In genomic region chr1:20521960-20522861, GRCh38 we compare ENCODE assay signal across 8 cellular contexts. TPM values are rescaled to one million over a fixed set of nuclear protein-coding genes. Genes with fewer than 3 reads are reported as not detected.
DNase-seq lines count a peak whose midpoint lies in the region.

No MANE protein-coding gene starts in this region.

- H3K4me3 ChIP-seq in CD4-positive, alpha-beta memory T cell (ENCODE audit: low read length in 2 of 2), result no peak overlapping the region

- no peaks in the 10 kb centered on the region for H3K4me1 ChIP-seq in CD4-positive, alpha-beta memory T cell (ENCODE audit: insufficient read depth, low read length)

- H3K4me1 Mint-ChIP-seq in CD4-positive, alpha-beta memory T cell, result peaks cover 0 to 3% (median 1%) of the 10 kb centered on the region in 4 donors

- no peak overlapping the region for H3K4me3 Mint-ChIP-seq in CD4-positive, alpha-beta memory T cell

- no peaks in the 10 kb centered on the region for H3K36me3 Mint-ChIP-seq in CD4-positive, alpha-beta memory T cell

- H3K9me3 Mint-ChIP-seq in CD4-positive, alpha-beta memory T cell, result no peaks in the 10 kb centered on the region

- no peak overlapping the region for H3K27ac ChIP-seq in CD4-positive, alpha-beta memory T cell (ENCODE audit: low read depth, low read length)

- no peaks in the 10 kb centered on the region for H3K36me3 ChIP-seq in CD4-positive, alpha-beta memory T cell (ENCODE audit: insufficient read depth, low read length)

- no peaks in the 10 kb centered on the region for H3K27me3 ChIP-seq in CD4-positive, alpha-beta memory T cell (ENCODE audit: insufficient read depth, low read length)

- peaks cover 6 to 21% of the 10 kb centered on the region in 2 donors for H3K27me3 Mint-ChIP-seq in CD4-positive, alpha-beta memory T cell

- POLR2A ChIA-PET in CD4-positive, alpha-beta memory T cell (lab: Charles Lee; ENCODE audit: partially characterized antibody), result no interaction called here

- DNase-seq in CD4-positive, alpha-beta memory T cell, result peak; percentile 44 to 63 (median 59)
- peak; percentile 77 for DNase-seq in HT1080 (ENCODE audit: low read depth)
- DNase-seq in NOMO-1 (lab: John Stamatoyannopoulos, UW; ENCODE audit: unreplicated experiment in 2 of 2), result peak; percentile 51 to 61
- DNase-seq in activated CD8-positive, alpha-beta memory T cell treated with anti-CD3 and anti-CD28 coated beads for 48 hours (ENCODE audit: low read depth in 2 of 3, low spot score in 2 of 3), result peak; percentile 13 to 47 (median 40)
- peak; percentile 31 for DNase-seq in epidermal melanocyte (ENCODE audit: insufficient read length, low spot score)
- DNase-seq in mucosa of gallbladder (ENCODE audit: low spot score), result peak; percentile 79
- DNase-seq in stimulated activated CD8-positive, alpha-beta memory T cell treated with anti-CD3 and anti-CD28 coated beads, Interleukin-4, amount 100 ng/mL, for 24 hours (ENCODE audit: low read depth), result peak; percentile 50
- DNase-seq in cortex of kidney (lab: John Stamatoyannopoulos, UW), result no peak

- CTCF ChIA-PET in CD4-positive, alpha-beta memory T cell (lab: Charles Lee; ENCODE audit: partially characterized antibody), result interaction anchor here (0.9 to 4.3 kb wide), 11 partner anchors 9 to 673 kb away, joined by 3 to 22 read pairs (median 5); partner anchors contain the start of gene PINK1

- H3K27ac Mint-ChIP-seq in CD4-positive, alpha-beta memory T cell, result no peak overlapping the region

- no peaks in the 10 kb centered on the region for H3K9me3 ChIP-seq in CD4-positive, alpha-beta memory T cell (ENCODE audit: control insufficient read depth in 1 of 2, low read length in 2 of 2)

- intact Hi-C loops in CD4-positive, alpha-beta memory T cell (cut with micrococcal nuclease), result loop anchor here (2.0 to 10.0 kb wide), 2 partner anchors 111 to 673 kb away; partner anchors contain the start of gene PINK1

RNA-seq across cellular contexts. Expression of gene MUL1, which starts 14.3 kb away (rescaled TPM):
- 10 to 100 TPM; 21.4 to 22.2 TPM for total RNA-seq in CD4-positive, alpha-beta memory T cell
- polyA plus RNA-seq in CD4-positive, alpha-beta memory T cell, result 10 to 100 TPM; 30.4 to 44.4 TPM
- total RNA-seq in HT1080 (2014; rRNA removed; shearing (Covaris generic)), result 38.3 and 40.6 TPM in 2 replicates
- 35.9 and 37.4 TPM in 2 replicates for polyA plus RNA-seq in HT1080 (2015; cell fraction: cytosol; rRNA removed)
- 31.0 and 34.8 TPM in 2 replicates for polyA plus RNA-seq in HT1080 (2015; cell fraction: nucleus; rRNA removed)
- 36.6 TPM for total RNA-seq in mucosa of gallbladder

RNA-seq across cellular contexts. Expression of gene FAM43B, which starts 30.2 kb away (rescaled TPM):
- total RNA-seq in CD4-positive, alpha-beta memory T cell, result not detected
- polyA plus RNA-seq in CD4-positive, alpha-beta memory T cell, result not detected
- 0.07 and 0.08 TPM in 2 replicates for total RNA-seq in HT1080 (2014; rRNA removed; shearing (Covaris generic))
- polyA plus RNA-seq in HT1080 (2015; cell fraction: cytosol; rRNA removed), result 0.21 and 0.33 TPM in 2 replicates
- 0.24 and 0.55 TPM in 2 replicates for polyA plus RNA-seq in HT1080 (2015; cell fraction: nucleus; rRNA removed)
- total RNA-seq in mucosa of gallbladder, result 0.52 TPM

RNA-seq across cellular contexts. Expression of gene CAMK2N1, which starts 36.2 kb away (rescaled TPM):
- total RNA-seq in CD4-positive, alpha-beta memory T cell, result 1 to 10 TPM; 5.5 to 6.5 TPM
- under 1 TPM; 0.32 to 0.84 TPM for polyA plus RNA-seq in CD4-positive, alpha-beta memory T cell
- 13.3 and 15.2 TPM in 2 replicates for total RNA-seq in HT1080 (2014; rRNA removed; shearing (Covaris generic))
- polyA plus RNA-seq in HT1080 (2015; cell fraction: cytosol; rRNA removed), result 54.5 and 61.8 TPM in 2 replicates
- 17.9 and 19.4 TPM in 2 replicates for polyA plus RNA-seq in HT1080 (2015; cell fraction: nucleus; rRNA removed)
- 140 TPM for total RNA-seq in mucosa of gallbladder
